In genomic region chr13:26062853-26063444, GRCh38 we compare ENCODE assay signal across 9 cellular contexts. TPM values are rescaled to one million over a fixed set of nuclear protein-coding genes. Genes with fewer than 3 reads are reported as not detected.
DNase-seq lines count a peak whose midpoint lies in the region; ATAC-seq, FAIRE-seq and TF ChIP-seq lines count a peak whose summit lies in the region.
"Had no signal": no experiment of that assay in that cellular context is flagged by ENCODE, and none has a peak within 500 bp of the region (broad histone marks: within the 10 kb centered on the region; RNA-seq: fewer than 3 reads in every experiment).

No MANE protein-coding gene starts in this region.

- no peaks in the 10 kb centered on the region for H3K36me3 ChIP-seq in BJ (ENCODE audit: control insufficient read depth, insufficient read depth, low read length)

- FAIRE-seq in GM18507 (lab: Jason Lieb, UNC): peak; percentile 5

- DNase-seq in BJ (ENCODE audit: low read depth) (no peak), GM18507 (ENCODE audit: extremely low spot score, insufficient read length, low read depth) (no peak), NCI-H526 treated with DMSO at 0.1 percent for 48 hours (lab: John Stamatoyannopoulos, UW) (peak; percentile 52), glomerular endothelial cell (ENCODE audit: extremely low read depth, low read depth, low spot score) (peak; percentile 42), putamen (ENCODE audit: low spot score) (peak; percentile 88)
- peak; percentile 32 for DNase-seq in activated T-helper 1 cell treated with anti-CD3 and anti-CD28 coated beads, Interleukin-12 subunit alpha, Interleukin-12 subunit beta, Interleukin-2, Interleukin-4 antibody, amounts not matched to agents 30 ng/mL and 10 ng/mL and 1 ng/mL, durations not matched to agents 14 hours and 24 hours and 36 hours (ENCODE audit: low spot score)
- no peak for DNase-seq in activated CD4-positive, CD25-positive, alpha-beta regulatory T cell (lab: John Stamatoyannopoulos, UW)

- H3K27me3 ChIP-seq in BJ (ENCODE audit: control insufficient read depth, insufficient read depth, low read length): no peaks in the 10 kb centered on the region; the same call in 1 of the 2 replicates

- POLR2A ChIA-PET in BJ (lab: Charles Lee): interaction anchor here (0.6 kb wide), 1 partner anchor 20 kb away, joined by 3 read pairs; no protein-coding TSS in a partner anchor

- no peak for ATAC-seq in GM19397 (IDR thresholded peaks at IDR 0.05; ENCODE audit: unreplicated experiment)

- H3K4me1 Mint-ChIP-seq in activated T-helper 1 cell treated with anti-CD3 and anti-CD28 coated beads, Interleukin-12 subunit alpha, Interleukin-12 subunit beta, Interleukin-2, Interleukin-4 antibody, amounts not matched to agents 30 ng/mL and 10 ng/mL and 1 ng/mL, durations not matched to agents 14 hours and 24 hours and 36 hours (ENCODE audit: low read depth): peaks cover 22% of the 10 kb centered on the region
- H3K4me1 Mint-ChIP-seq: IgD-negative memory B cell had no signal

- no peaks in the 10 kb centered on the region for H3K9me3 Mint-ChIP-seq in activated T-helper 1 cell treated with anti-CD3 and anti-CD28 coated beads, Interleukin-12 subunit alpha, Interleukin-12 subunit beta, Interleukin-2, Interleukin-4 antibody, amounts not matched to agents 30 ng/mL and 10 ng/mL and 1 ng/mL, durations not matched to agents 14 hours and 24 hours and 36 hours
- H3K9me3 Mint-ChIP-seq: IgD-negative memory B cell had no signal

- CTCF ChIA-PET in BJ (lab: Yijun Ruan, JAX): interaction anchor here (0.6 to 2.0 kb wide), 4 partner anchors 74 to 842 kb away, joined by 3 to 12 read pairs (median 4); no protein-coding TSS in a partner anchor

- H3K27ac Mint-ChIP-seq in activated T-helper 1 cell treated with anti-CD3 and anti-CD28 coated beads, Interleukin-12 subunit alpha, Interleukin-12 subunit beta, Interleukin-2, Interleukin-4 antibody, amounts not matched to agents 30 ng/mL and 10 ng/mL and 1 ng/mL, durations not matched to agents 14 hours and 24 hours and 36 hours: no peak overlapping the region
- H3K27ac Mint-ChIP-seq: IgD-negative memory B cell had no signal

- no peaks in the 10 kb centered on the region for H3K36me3 Mint-ChIP-seq in activated T-helper 1 cell treated with anti-CD3 and anti-CD28 coated beads, Interleukin-12 subunit alpha, Interleukin-12 subunit beta, Interleukin-2, Interleukin-4 antibody, amounts not matched to agents 30 ng/mL and 10 ng/mL and 1 ng/mL, durations not matched to agents 14 hours and 24 hours and 36 hours (ENCODE audit: low read depth)
- H3K36me3 Mint-ChIP-seq: IgD-negative memory B cell had no signal

- TF ChIP-seq CTCF in BJ (IDR thresholded peaks at IDR 0.05; ENCODE audit: insufficient read depth, low read depth, low read length): peak; percentile 72

- H3K4me3 ChIP-seq in BJ (ENCODE audit: low read depth, low read length): no peak overlapping the region

- intact Hi-C loops in activated T-helper 1 cell treated with anti-CD3 and anti-CD28 coated beads, Interleukin-12 subunit alpha, Interleukin-12 subunit beta, Interleukin-2, Interleukin-4 antibody, amounts not matched to agents 30 ng/mL and 10 ng/mL and 1 ng/mL, durations not matched to agents 14 hours and 24 hours and 36 hours (cut with micrococcal nuclease): loop anchor here (1.0 kb wide), 2 partner anchors 234 to 489 kb away; no protein-coding TSS in a partner anchor

- H3K4me3 Mint-ChIP-seq in activated T-helper 1 cell treated with anti-CD3 and anti-CD28 coated beads, Interleukin-12 subunit alpha, Interleukin-12 subunit beta, Interleukin-2, Interleukin-4 antibody, amounts not matched to agents 30 ng/mL and 10 ng/mL and 1 ng/mL, durations not matched to agents 14 hours and 24 hours and 36 hours: no peak overlapping the region
- H3K4me3 Mint-ChIP-seq: IgD-negative memory B cell had no signal

- H3K27me3 Mint-ChIP-seq in activated T-helper 1 cell treated with anti-CD3 and anti-CD28 coated beads, Interleukin-12 subunit alpha, Interleukin-12 subunit beta, Interleukin-2, Interleukin-4 antibody, amounts not matched to agents 30 ng/mL and 10 ng/mL and 1 ng/mL, durations not matched to agents 14 hours and 24 hours and 36 hours (ENCODE audit: insufficient read depth): peaks cover 12% of the 10 kb centered on the region
- H3K27me3 Mint-ChIP-seq: IgD-negative memory B cell had no signal

RNA-seq across cellular contexts. Expression of gene SHISA2, which starts 11.1 kb away (rescaled TPM):
- polyA plus RNA-seq in BJ (2011; rRNA removed): 0.04 TPM in 1 of 2 replicates, not detected in the other
- polyA minus RNA-seq in BJ (2011; rRNA and poly(A)+ RNA removed): 0.09 and 0.21 TPM in 2 replicates
- total RNA-seq in activated T-helper 1 cell treated with anti-CD3 and anti-CD28 coated beads, Interleukin-12 subunit alpha, Interleukin-12 subunit beta, Interleukin-2, Interleukin-4 antibody, amounts not matched to agents 30 ng/mL and 10 ng/mL and 1 ng/mL, durations not matched to agents 14 hours and 24 hours and 36 hours: 9.4 and 9.5 TPM in 2 replicates
- 15.5 and 48.6 TPM in 2 replicates for total RNA-seq in glomerular endothelial cell
- polyA plus RNA-seq: IgD-negative memory B cell had no signal

Comparison
In these comparisons a context has a peak if more than half of its experiments do, and no peak if none do; other contexts are left out.
1. DNase-seq: peak in NCI-H526 treated with DMSO at 0.1 percent for 48 hours (single experiment), activated T-helper 1 cell treated with anti-CD3 and anti-CD28 coated beads, Interleukin-12 subunit alpha, Interleukin-12 subunit beta, Interleukin-2, Interleukin-4 antibody, amounts not matched to agents 30 ng/mL and 10 ng/mL and 1 ng/mL, durations not matched to agents 14 hours and 24 hours and 36 hours (single experiment), glomerular endothelial cell (single experiment) and putamen (single experiment); none in BJ (single experiment), GM18507 (single experiment) and activated CD4-positive, CD25-positive, alpha-beta regulatory T cell (0 of 4).